Comparison of ENCODE assay signal across 13 cellular contexts in the genomic region with DNA sequence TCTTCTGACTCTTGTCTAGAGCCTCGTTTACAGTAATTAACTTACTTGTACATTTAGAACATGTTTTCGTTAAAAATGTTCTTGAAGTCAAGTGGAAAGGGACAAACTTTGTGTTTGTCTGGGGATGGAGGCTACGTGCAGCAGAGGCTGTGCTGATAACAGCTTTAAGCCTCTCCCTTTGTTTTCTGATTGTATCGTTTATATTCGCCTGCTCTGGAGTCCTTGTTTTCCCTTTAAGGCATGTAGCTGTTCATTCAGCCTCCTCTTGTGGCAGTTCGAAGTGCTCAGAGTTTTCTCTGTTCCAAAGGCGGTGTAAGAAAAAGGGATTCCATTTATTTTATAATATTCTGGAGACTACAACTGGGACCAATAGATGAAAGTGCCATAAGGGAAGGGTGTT. TPM values are rescaled to one million over a fixed set of nuclear protein-coding genes. Genes with fewer than 3 reads are reported as not detected.
DNase-seq lines count a peak whose midpoint lies in the region; ATAC-seq and TF ChIP-seq lines count a peak whose summit lies in the region.
"Had no signal": no experiment of that assay in that cellular context is flagged by ENCODE, and none has a peak within 500 bp of the region (broad histone marks: within the 10 kb centered on the region; RNA-seq: fewer than 3 reads in every experiment).

No MANE protein-coding gene starts in this region.

- DNase-seq in BE2C (no peak), HL-60 (ENCODE audit: low read depth in 1 of 2, low spot score in 1 of 2) (no peak), adipocyte (ENCODE audit: low read depth) (peak; percentile 9), NCI-H187 treated with DMSO at 0.1 percent for 48 hours (lab: John Stamatoyannopoulos, UW) (no peak)
- no peak for DNase-seq in naive thymus-derived CD8-positive, alpha-beta T cell
- DNase-seq: activated CD8-positive, alpha-beta memory T cell treated with anti-CD3 and anti-CD28 coated beads, Interleukin-2, amount 50 U/mL, for 4 hours; colonic mucosa; NCI-H510A; stimulated activated CD4-positive, alpha-beta T cell treated with anti-CD3 and anti-CD28 coated beads, Interleukin-15, amount 100 ng/mL, for 24 hours had no signal

- POLR2A ChIA-PET in naive thymus-derived CD8-positive, alpha-beta T cell (lab: Charles Lee) = interaction anchor here (0.6 kb wide), 1 partner anchor 672 kb away, joined by 3 read pairs; no protein-coding TSS in a partner anchor

- no peak for TF ChIP-seq CTCF in BE2C (IDR thresholded peaks at IDR 0.05; ENCODE audit: low read depth, low read length)
- no peak for TF ChIP-seq CTCF in HL-60 (IDR thresholded peaks at IDR 0.05; ENCODE audit: insufficient read depth, low read length)

- H3K27me3 ChIP-seq in BE2C (no peaks in the 10 kb centered on the region; the same call in 1 of the 2 replicates), HL-60 (ENCODE audit: insufficient read depth, poor library complexity, severe bottlenecking) (no peaks in the 10 kb centered on the region), adipocyte (replicated peaks; ENCODE audit: control insufficient read depth, insufficient read depth, low read length) (no peaks in the 10 kb centered on the region)
- H3K27me3 ChIP-seq: colonic mucosa, SJSA1 had no signal

- H3K27ac ChIP-seq in HL-60 (replicated peaks) = peak overlapping the region; percentile 72
- H3K27ac ChIP-seq: colonic mucosa, SJSA1 had no signal

- peaks cover 0 to 10% (median 0%) of the 10 kb centered on the region in 3 donors for H3K36me3 Mint-ChIP-seq in naive thymus-derived CD8-positive, alpha-beta T cell

- H3K36me3 ChIP-seq in BE2C (no peaks in the 10 kb centered on the region), adipocyte (ENCODE audit: control insufficient read depth, insufficient read depth, low read length, severe bottlenecking) (no peaks in the 10 kb centered on the region)
- H3K36me3 ChIP-seq: colonic mucosa had no signal

- ATAC-seq in naive thymus-derived CD8-positive, alpha-beta T cell = no peak
- ATAC-seq in HG03097 (IDR thresholded peaks at IDR 0.05; ENCODE audit: low FRiP score, unreplicated experiment) (no peak), GM19455 (IDR thresholded peaks at IDR 0.05; ENCODE audit: unreplicated experiment) (no peak), HG03025 (IDR thresholded peaks at IDR 0.05; ENCODE audit: low FRiP score, unreplicated experiment) (no peak)

- H3K4me1 ChIP-seq in BE2C (peaks cover 2% of the 10 kb centered on the region), adipocyte (ENCODE audit: control insufficient read depth, insufficient read depth, low read length) (peaks cover 28% of the 10 kb centered on the region)
- H3K4me1 ChIP-seq: colonic mucosa had no signal

- peak overlapping the region in 9 of 10 donors; percentile 95 to 98 (median 97) for H3K4me3 Mint-ChIP-seq in naive thymus-derived CD8-positive, alpha-beta T cell

- peak overlapping the region in 4 of 10 donors; percentile 8 to 96 (median 49) for H3K27ac Mint-ChIP-seq in naive thymus-derived CD8-positive, alpha-beta T cell

- H3K9ac ChIP-seq in adipocyte (ENCODE audit: low read length) = peak overlapping the region; percentile 92

- H3K4me3 ChIP-seq in BE2C (ENCODE audit: low read depth, low read length) (peak overlapping the region; percentile 88), HL-60 (replicated peaks; ENCODE audit: insufficient read depth, low read length) (peak overlapping the region; percentile 95), adipocyte (ENCODE audit: low read length) (peak overlapping the region; percentile 99)
- H3K4me3 ChIP-seq: SJSA1 had no signal

- H3K9me3 Mint-ChIP-seq in naive thymus-derived CD8-positive, alpha-beta T cell = no peaks in the 10 kb centered on the region

- H3K9me3 ChIP-seq in BE2C (no peaks in the 10 kb centered on the region), adipocyte (ENCODE audit: control insufficient read depth, low read length) (peaks cover 4% of the 10 kb centered on the region)
- H3K9me3 ChIP-seq: colonic mucosa, SJSA1 had no signal

- H3K27me3 Mint-ChIP-seq in naive thymus-derived CD8-positive, alpha-beta T cell = peaks cover 0 to 12% (median 12%) of the 10 kb centered on the region in 5 donors

- H3K4me1 Mint-ChIP-seq in naive thymus-derived CD8-positive, alpha-beta T cell = peaks cover 22 to 29% (median 25%) of the 10 kb centered on the region in 4 donors

RNA-seq across cellular contexts. Expression of gene SLC36A1, which starts 1.9 kb away (rescaled TPM):
- 9.6 TPM for polyA plus RNA-seq in BE2C (2012; ENCODE audit: insufficient read depth, insufficient read length, low read depth)
- 1 to 10 TPM; 4.8 to 5.6 TPM for total RNA-seq in naive thymus-derived CD8-positive, alpha-beta T cell
- polyA plus RNA-seq in naive thymus-derived CD8-positive, alpha-beta T cell = 1 to 10 TPM in 1 of 3 donors, under 1 TPM in 2; 0.61 to 1.6 (median 0.81) TPM
